Comparison of ENCODE assay signal across 22 cellular contexts in the genomic region with DNA sequence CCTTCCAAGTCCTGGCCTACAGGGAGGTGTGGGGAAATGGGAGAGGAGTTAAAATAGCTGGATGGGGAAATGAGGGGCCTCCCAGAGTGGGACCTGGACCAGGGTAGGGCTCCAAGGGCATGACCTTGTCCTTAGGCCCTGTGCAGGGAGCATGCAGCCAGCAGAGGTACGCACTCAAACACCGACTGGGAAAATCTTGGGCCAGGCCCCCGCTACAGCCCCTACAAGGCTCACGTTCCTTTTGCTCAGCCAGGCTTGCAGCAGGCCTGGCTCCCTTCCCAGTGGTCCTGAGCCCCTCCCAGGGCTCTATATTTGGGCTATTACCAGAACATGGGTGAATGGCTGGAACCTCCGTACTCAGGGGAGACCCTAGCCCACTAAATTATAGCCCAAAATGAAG. TPM values are rescaled to one million over a fixed set of nuclear protein-coding genes. Genes with fewer than 3 reads are reported as not detected.
"Had no signal": no experiment of that assay in that cellular context is flagged by ENCODE, and none has a peak within 500 bp of the region (broad histone marks: within the 10 kb centered on the region; RNA-seq: fewer than 3 reads in every experiment).

No MANE protein-coding gene starts in this region.

- ATAC-seq: naive thymus-derived CD8-positive, alpha-beta T cell; sciatic nerve had no signal

- H3K4me3 Mint-ChIP-seq: endodermal cell; naive thymus-derived CD8-positive, alpha-beta T cell had no signal

- H3K9me3 Mint-ChIP-seq: endodermal cell; naive thymus-derived CD8-positive, alpha-beta T cell had no signal

- DNase-seq: cerebellar nuclear complex; dermis blood vessel endothelial cell; endodermal cell; erythroblast; foreskin melanocyte; head of caudate nucleus; hippocampal formation; kidney glomerular epithelial cell; mammary epithelial cell; stimulated activated naive CD4-positive, alpha-beta T cell; tibial artery had no signal

- H3K27ac ChIP-seq: suprapubic skin, tibial artery had no signal

- H3K36me3 ChIP-seq: suprapubic skin, tibial artery had no signal

- H3K4me3 ChIP-seq: suprapubic skin, tibial artery had no signal

- H3K27me3 Mint-ChIP-seq: naive thymus-derived CD8-positive, alpha-beta T cell had no signal

- H3K27ac Mint-ChIP-seq: endodermal cell had no signal

- H3K9me3 ChIP-seq: suprapubic skin, tibial artery had no signal

- H3K4me1 Mint-ChIP-seq: endodermal cell had no signal

- H3K36me3 Mint-ChIP-seq: naive thymus-derived CD8-positive, alpha-beta T cell had no signal

RNA-seq across cellular contexts. Expression of a gene that starts 31.3 kb away (rescaled TPM):
- total RNA-seq: dermis blood vessel endothelial cell; endothelial cell of umbilical vein; liver; mesenteric fat pad; mononuclear cell; naive thymus-derived CD8-positive, alpha-beta T cell; omental fat pad; pulmonary artery endothelial cell; skeletal muscle tissue; ureter had no signal
- polyA plus RNA-seq: endothelial cell of umbilical vein; liver; mammary epithelial cell; naive thymus-derived CD8-positive, alpha-beta T cell had no signal
